In the genomic region with DNA sequence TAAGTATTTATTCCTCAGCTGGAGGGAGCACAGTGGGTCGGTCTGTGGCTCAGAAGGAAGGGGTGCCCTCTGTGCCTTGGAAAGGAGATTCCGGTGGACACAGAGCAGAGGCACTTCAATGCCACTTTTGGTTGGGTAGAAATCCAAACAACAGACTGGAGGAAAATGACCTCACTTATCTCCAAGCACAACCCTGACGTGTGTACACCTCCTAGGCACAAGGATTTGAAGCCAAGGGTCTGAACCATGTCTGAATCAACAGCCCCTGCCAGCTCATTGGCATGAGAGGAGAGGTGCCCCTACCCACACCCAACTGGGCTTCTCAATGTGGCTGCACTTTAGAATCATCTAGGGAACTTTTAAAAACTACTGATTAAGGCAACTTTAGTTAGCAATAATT, we compare ENCODE assay signal across 23 cellular contexts. TPM values are rescaled to one million over a fixed set of nuclear protein-coding genes. Genes with fewer than 3 reads are reported as not detected.
"Had no signal": no experiment of that assay in that cellular context is flagged by ENCODE, and none has a peak within 500 bp of the region (broad histone marks: within the 10 kb centered on the region; RNA-seq: fewer than 3 reads in every experiment).

No MANE protein-coding gene starts in this region.

- H3K4me1 ChIP-seq: esophagus squamous epithelium, gastrocnemius medialis, heart right ventricle, left lung, lower lobe of right lung had no signal

- H3K36me3 ChIP-seq: esophagus squamous epithelium, gastrocnemius medialis, heart right ventricle, left lung, lower lobe of right lung had no signal

- ATAC-seq: esophagus mucosa, gastrocnemius medialis, heart right ventricle, left cardiac atrium, left lung, left ventricle myocardium superior, lower lobe of right lung, mucosa of descending colon had no signal

- H3K4me3 ChIP-seq: coronary artery, dorsolateral prefrontal cortex, esophagus squamous epithelium, gastrocnemius medialis, heart right ventricle, left lung, lower lobe of right lung, mucosa of descending colon had no signal

- H3K27ac ChIP-seq: coronary artery, dorsolateral prefrontal cortex, esophagus squamous epithelium, gastrocnemius medialis, heart right ventricle, lower lobe of right lung had no signal

- H3K27me3 ChIP-seq: esophagus squamous epithelium, gastrocnemius medialis had no signal

- DNase-seq: dermis blood vessel endothelial cell; dorsolateral prefrontal cortex; effector CD4-positive, alpha-beta T cell; effector memory CD4-positive, alpha-beta T cell; erythroblast; esophagus squamous epithelium; foreskin fibroblast; foreskin melanocyte; gastrocnemius medialis; glutamatergic neuron; head of caudate nucleus; heart right ventricle; hippocampal formation; left cardiac atrium; left lung; left ventricle myocardium superior; lower lobe of right lung; mesenchymal stem cell; mucosa of descending colon had no signal

- H3K36me3 Mint-ChIP-seq: mesothelial cell of epicardium had no signal

- H3K4me1 Mint-ChIP-seq: mesothelial cell of epicardium had no signal

- H3K9me3 ChIP-seq: esophagus squamous epithelium, gastrocnemius medialis, left lung, lower lobe of right lung, mucosa of descending colon had no signal

- H3K27ac Mint-ChIP-seq: mesothelial cell of epicardium had no signal

- H3K4me3 Mint-ChIP-seq: mesothelial cell of epicardium had no signal

RNA-seq across cellular contexts. Expression of gene CD24, which starts 13.4 kb away (rescaled TPM):
- total RNA-seq: lung microvascular endothelial cell had no signal
